26 cellular contexts compared by ENCODE assay signal in the genomic region with DNA sequence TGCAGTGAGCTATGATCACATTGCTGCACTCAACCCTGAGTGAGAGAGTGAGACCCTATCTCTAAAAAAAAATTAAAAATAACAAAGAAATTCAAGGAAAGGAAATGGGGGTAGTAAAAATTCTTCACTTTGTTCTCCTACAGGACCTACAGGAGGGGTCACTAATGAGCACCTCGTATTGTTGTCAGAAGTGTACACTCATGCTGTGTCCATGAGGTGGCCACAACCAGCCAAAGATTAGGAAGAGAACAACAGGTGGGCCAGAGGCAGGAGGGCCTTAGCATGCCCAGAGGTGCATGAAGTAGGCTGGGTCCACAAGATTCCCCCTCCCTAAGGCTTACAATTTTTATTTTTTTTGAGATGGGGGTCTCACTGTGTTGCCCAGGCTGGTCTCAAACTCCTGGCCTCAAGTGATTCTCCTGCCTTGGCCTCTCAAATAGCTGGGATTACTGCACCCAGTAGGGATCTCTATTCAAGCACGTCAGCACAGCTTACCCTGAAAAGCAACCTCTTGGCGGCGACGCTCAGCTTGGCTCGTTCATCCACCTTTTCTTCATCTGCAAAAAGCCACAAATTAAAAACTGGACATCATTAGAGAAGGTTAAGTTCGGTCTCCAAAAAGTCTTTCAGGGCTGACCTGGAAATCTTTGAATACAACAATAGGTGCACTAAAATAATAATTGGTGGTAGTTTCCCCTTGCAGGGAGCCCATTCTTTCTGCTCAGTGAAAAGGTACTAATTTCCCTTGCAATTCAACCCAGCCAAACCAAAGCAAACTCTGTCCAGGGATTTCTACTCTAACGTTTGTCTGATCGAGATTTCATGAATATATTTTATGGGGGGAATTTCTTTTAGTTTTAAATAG.
DNase-seq lines count a peak whose midpoint lies in the region; ATAC-seq, FAIRE-seq and TF ChIP-seq lines count a peak whose summit lies in the region.
"Had no signal": no experiment of that assay in that cellular context is flagged by ENCODE, and none has a peak within 500 bp of the region (broad histone marks: within the 10 kb centered on the region; RNA-seq: fewer than 3 reads in every experiment).

No MANE protein-coding gene starts in this region.

- no peak for TF ChIP-seq RAD21 in HepG2 (CRISPR knock-in tag; IDR thresholded peaks at IDR 0.05)

- H3K36me3 ChIP-seq in HepG2 (replicated peaks in 1 of 2; ENCODE audit: control insufficient read depth in 1 of 2, insufficient read depth in 2 of 2, low read length in 2 of 2) (peaks cover 2 to 3% of the 10 kb centered on the region in 2 experiments; a peak in 3 of 5 replicates), right lobe of liver (peaks cover 0 to 3% (median 0%) of the 10 kb centered on the region in 4 donors), neural progenitor cell (no peaks in the 10 kb centered on the region), suprapubic skin (peaks cover 50% of the 10 kb centered on the region), kidney (ENCODE audit: control insufficient read depth in 1 of 2, insufficient read depth in 2 of 2, low read length in 2 of 2) (no peaks in the 10 kb centered on the region)

- H3K4me3 ChIP-seq in HepG2 (replicated peaks in 1 of 3; ENCODE audit: insufficient read depth in 1 of 3, low read depth in 2 of 3, low read length in 3 of 3): no peak overlapping the region
- H3K4me3 ChIP-seq in right lobe of liver: no peak overlapping the region
- no peak overlapping the region for H3K4me3 ChIP-seq in neural progenitor cell
- no peak overlapping the region for H3K4me3 ChIP-seq in suprapubic skin
- no peak overlapping the region for H3K4me3 ChIP-seq in kidney (ENCODE audit: low read length in 2 of 2)
- H3K4me3 ChIP-seq: body of pancreas, lower lobe of right lung, mucosa of descending colon, testis had no signal

- in situ Hi-C loops in HepG2 (cut with HindIII; ENCODE audit: extremely low pct_ligation_motif_present, low pct_unique_long_range_greater_than_20kb): no loop called here

- peaks cover 13% of the 10 kb centered on the region for H3K36me3 Mint-ChIP-seq in neural progenitor cell
- peaks cover 73% of the 10 kb centered on the region for H3K36me3 Mint-ChIP-seq in CD4-positive, alpha-beta T cell (ENCODE audit: low read depth)
- H3K36me3 Mint-ChIP-seq: IgD-negative memory B cell had no signal

- DNase-seq in HepG2 (ENCODE audit: low spot score) (no peak), right lobe of liver (no peak), astrocyte of the hippocampus (ENCODE audit: low read depth, low spot score) (peak; percentile 59), neural progenitor cell (ENCODE audit: low spot score) (peak; percentile 15), suprapubic skin (ENCODE audit: low spot score in 2 of 2) (no peak), kidney (no peak)
- no peak for DNase-seq in CD4-positive, alpha-beta T cell
- DNase-seq: activated CD4-positive, alpha-beta T cell treated with anti-CD3 and anti-CD28 coated beads, Interleukin-2, amount 10 ng/mL, durations not matched to agents 24 days and 14 days; activated naive CD4-positive, alpha-beta T cell; activated T-cell treated with anti-CD3 and anti-CD28 coated beads, Interleukin-2, amount 50 U/mL, for 4 hours; body of pancreas; CD8-positive, alpha-beta T cell; DMS153; effector CD4-positive, alpha-beta T cell; lower lobe of right lung; mucosa of descending colon; NCI-H446 treated with DMSO at 0.1 percent for 48 hours; SHP77 treated with DMSO at 0.1 percent for 48 hours; stimulated activated naive CD4-positive, alpha-beta T cell treated with Interleukin-2 at 50 U/mL for 16 hours; testis had no signal

- peaks cover 39% of the 10 kb centered on the region for H3K4me1 Mint-ChIP-seq in neural progenitor cell
- peaks cover 2% of the 10 kb centered on the region for H3K4me1 Mint-ChIP-seq in CD4-positive, alpha-beta T cell (ENCODE audit: low read depth)
- H3K4me1 Mint-ChIP-seq: activated CD4-positive, alpha-beta T cell treated with anti-CD3 and anti-CD28 coated beads, Interleukin-2, amount 10 ng/mL, durations not matched to agents 24 days and 14 days; IgD-negative memory B cell had no signal

- TF ChIP-seq CTCF in HepG2 (CRISPR knock-in tag; IDR thresholded peaks at IDR 0.05): peak; percentile 7; the same call in 1 of the 2 replicates
- no peak for TF ChIP-seq CTCF in right lobe of liver (IDR thresholded peaks at IDR 0.05)
- no peak for TF ChIP-seq CTCF in neural progenitor cell (IDR thresholded peaks at IDR 0.05)
- no peak for TF ChIP-seq CTCF in suprapubic skin (IDR thresholded peaks at IDR 0.05)
- no peak for TF ChIP-seq CTCF in CD4-positive, alpha-beta T cell (IDR thresholded peaks at IDR 0.05)
- TF ChIP-seq CTCF in kidney (IDR thresholded peaks at IDR 0.05; ENCODE audit: borderline replicate concordance, extremely low read depth, insufficient read depth): no peak

- no peaks in the 10 kb centered on the region for H3K9me3 Mint-ChIP-seq in neural progenitor cell
- H3K9me3 Mint-ChIP-seq in CD4-positive, alpha-beta T cell: no peaks in the 10 kb centered on the region
- H3K9me3 Mint-ChIP-seq: activated CD4-positive, alpha-beta T cell treated with anti-CD3 and anti-CD28 coated beads, Interleukin-2, amount 10 ng/mL, durations not matched to agents 24 days and 14 days; activated T-cell treated with anti-CD3 and anti-CD28 coated beads, Interleukin-2, amount 50 U/mL, for 4 hours; CD8-positive, alpha-beta T cell; IgD-negative memory B cell; T-helper 2 cell treated with Interferon-gamma antibody and Interleukin-4, amounts not matched to agents 5 μg/mL and 100 μg/mL, for 36 hours had no signal

- no peaks in the 10 kb centered on the region for H4K20me1 ChIP-seq in HepG2 (ENCODE audit: insufficient read depth, low read length)
- H4K20me1 ChIP-seq in neural progenitor cell (ENCODE audit: low read depth): no peaks in the 10 kb centered on the region

- CTCF ChIA-PET in HepG2 (lab: Yijun Ruan, JAX; ENCODE audit: low intra/inter-chr PET ratio, low total read pairs): interaction anchor here (0.6 kb wide), 1 partner anchor 59 kb away, joined by 3 read pairs; no protein-coding TSS in a partner anchor
- CTCF ChIA-PET in CD4-positive, alpha-beta T cell (lab: Charles Lee): no interaction called here

- H3K27me3 Mint-ChIP-seq in neural progenitor cell (ENCODE audit: insufficient read depth, low read depth): peaks cover 6% of the 10 kb centered on the region
- no peaks in the 10 kb centered on the region for H3K27me3 Mint-ChIP-seq in CD4-positive, alpha-beta T cell
- H3K27me3 Mint-ChIP-seq: activated CD4-positive, alpha-beta T cell treated with anti-CD3 and anti-CD28 coated beads, Interleukin-2, amount 10 ng/mL, durations not matched to agents 24 days and 14 days; IgD-negative memory B cell had no signal

- H3K27ac ChIP-seq in HepG2 (ENCODE audit: extremely low read length, insufficient read depth, low read length): no peak overlapping the region
- H3K27ac ChIP-seq in right lobe of liver: no peak overlapping the region
- H3K27ac ChIP-seq in neural progenitor cell: peak overlapping the region; percentile 85
- H3K27ac ChIP-seq in suprapubic skin: no peak overlapping the region
- H3K27ac ChIP-seq in CD4-positive, alpha-beta T cell (ENCODE audit: low read depth, low read length): no peak overlapping the region
- H3K27ac ChIP-seq in kidney (ENCODE audit: low read depth in 2 of 2, low read length in 2 of 2): no peak overlapping the region
- H3K27ac ChIP-seq: body of pancreas, epithelial cell of prostate, lower lobe of right lung, testis had no signal

- POLR2A ChIA-PET in HepG2 (lab: Yijun Ruan, JAX): no interaction called here
- POLR2A ChIA-PET in CD4-positive, alpha-beta T cell (lab: Charles Lee): interaction anchor here (0.6 kb wide), 1 partner anchor 248 kb away, joined by 3 read pairs; no protein-coding TSS in a partner anchor

- H3K4me3 Mint-ChIP-seq in neural progenitor cell: no peak overlapping the region
- H3K4me3 Mint-ChIP-seq in CD4-positive, alpha-beta T cell: no peak overlapping the region
- H3K4me3 Mint-ChIP-seq: activated CD4-positive, alpha-beta T cell treated with anti-CD3 and anti-CD28 coated beads, Interleukin-2, amount 10 ng/mL, durations not matched to agents 24 days and 14 days; activated T-cell treated with anti-CD3 and anti-CD28 coated beads, Interleukin-2, amount 50 U/mL, for 4 hours; CD8-positive, alpha-beta T cell; IgD-negative memory B cell; T-helper 2 cell treated with Interferon-gamma antibody and Interleukin-4, amounts not matched to agents 5 μg/mL and 100 μg/mL, for 36 hours had no signal

- FAIRE-seq in HepG2 (lab: Jason Lieb, UNC) (no peak), kidney (lab: Jason Lieb, UNC) (no peak)
- FAIRE-seq: H54, keratinocyte had no signal

- ATAC-seq in HepG2 (peak; percentile 64), right lobe of liver (no peak), HG03039 (IDR thresholded peaks at IDR 0.05; ENCODE audit: unreplicated experiment) (no peak)
- no peak for ATAC-seq in CD4-positive, alpha-beta T cell (ENCODE audit: poor library complexity)
- ATAC-seq: activated T-cell treated with anti-CD3 and anti-CD28 coated beads, Interleukin-2, amount 50 U/mL, for 4 hours; body of pancreas; CD8-positive, alpha-beta T cell; lower lobe of right lung; mucosa of descending colon had no signal

- H3K4me1 ChIP-seq in HepG2 (ENCODE audit: insufficient read depth, low read length) (peaks cover 19% of the 10 kb centered on the region), right lobe of liver (peaks cover 0 to 3% (median 0%) of the 10 kb centered on the region in 4 donors), neural progenitor cell (peaks cover 25% of the 10 kb centered on the region), suprapubic skin (peaks cover 7% of the 10 kb centered on the region), kidney (ENCODE audit: control insufficient read depth in 1 of 2, insufficient read depth in 1 of 2, low read depth in 1 of 2, low read length in 2 of 2) (no peaks in the 10 kb centered on the region)

- H2AFZ ChIP-seq in HepG2 (ENCODE audit: low read length) (no peak overlapping the region), neural progenitor cell (replicated peaks) (no peak overlapping the region)

- no peak for TF ChIP-seq EP300 in HepG2 (IDR thresholded peaks at IDR 0.05; ENCODE audit: low read depth in 2 of 2, low read length in 2 of 2)
- TF ChIP-seq EP300 in HepG2 (CRISPR knock-in tag; IDR thresholded peaks at IDR 0.05; ENCODE audit: borderline replicate concordance): no peak
- TF ChIP-seq EP300 in suprapubic skin (IDR thresholded peaks at IDR 0.05): no peak

- 94% methylated on average over 9 of the region's 9 CpGs for WGBS in HepG2 (ENCODE audit: low lambda C conversion rate)
- 78% methylated on average over 9 of the region's 9 CpGs for WGBS in right lobe of liver (ENCODE audit: insufficient coverage, low coverage, low lambda C conversion rate, missing lambda C conversion rate)
- 84% methylated on average over 9 of the region's 9 CpGs for WGBS in suprapubic skin

- no peaks in the 10 kb centered on the region for H3K79me2 ChIP-seq in HepG2 (ENCODE audit: insufficient read depth, low read length)
- H3K79me2 ChIP-seq in neural progenitor cell (ENCODE audit: low read depth): no peaks in the 10 kb centered on the region

- H3K4me2 ChIP-seq in HepG2 (ENCODE audit: low read depth, low read length) (no peak overlapping the region), neural progenitor cell (peak overlapping the region; percentile 51)

- intact Hi-C loops in HepG2 (cut with micrococcal nuclease; ENCODE audit: unreplicated experiment) (no loop called here), right lobe of liver (cut with DNase I) (no loop called here), kidney (cut with DNase I) (no loop called here)
- intact Hi-C loops in CD4-positive, alpha-beta T cell (cut with DNase I, micrococcal nuclease): no loop called here

- H3K27ac Mint-ChIP-seq in neural progenitor cell: peak overlapping the region; percentile 19
- H3K27ac Mint-ChIP-seq in CD4-positive, alpha-beta T cell: no peak overlapping the region
- H3K27ac Mint-ChIP-seq: activated CD4-positive, alpha-beta T cell treated with anti-CD3 and anti-CD28 coated beads, Interleukin-2, amount 10 ng/mL, durations not matched to agents 24 days and 14 days; CD8-positive, alpha-beta T cell; T-helper 2 cell treated with Interferon-gamma antibody and Interleukin-4, amounts not matched to agents 5 μg/mL and 100 μg/mL, for 36 hours had no signal

- peaks cover 24% of the 10 kb centered on the region for H3F3A ChIP-seq in neural progenitor cell (ENCODE audit: low read depth)

- no TSS peak for BruUV-seq in HepG2 (replicated peaks; lab: Mats Ljungman, UMichigan)

- H3K27me3 ChIP-seq in HepG2 (ENCODE audit: control insufficient read depth in 1 of 2, insufficient read depth in 2 of 2, low read length in 2 of 2) (no peaks in the 10 kb centered on the region), right lobe of liver (no peaks in the 10 kb centered on the region), neural progenitor cell (no peaks in the 10 kb centered on the region), suprapubic skin (no peaks in the 10 kb centered on the region)
- H3K27me3 ChIP-seq in CD4-positive, alpha-beta T cell (ENCODE audit: control insufficient read depth, insufficient read depth, low read length): no peaks in the 10 kb centered on the region
- H3K27me3 ChIP-seq: body of pancreas, testis had no signal

- no peaks in the 10 kb centered on the region for H3K9me3 ChIP-seq in HepG2 (ENCODE audit: low read length)
- no peaks in the 10 kb centered on the region for H3K9me3 ChIP-seq in right lobe of liver
- H3K9me3 ChIP-seq in neural progenitor cell (ENCODE audit: low read depth): no peaks in the 10 kb centered on the region
- H3K9me3 ChIP-seq in suprapubic skin: no peaks in the 10 kb centered on the region
- H3K9me3 ChIP-seq in CD4-positive, alpha-beta T cell (ENCODE audit: control insufficient read depth, low read length): no peaks in the 10 kb centered on the region
- no peaks in the 10 kb centered on the region for H3K9me3 ChIP-seq in kidney (ENCODE audit: control insufficient read depth in 1 of 2, low read length in 2 of 2)
- H3K9me3 ChIP-seq: body of pancreas, lower lobe of right lung, mucosa of descending colon, testis had no signal

- TF ChIP-seq POLR2A in HepG2 (IDR thresholded peaks at IDR 0.05; ENCODE audit: insufficient read depth in 1 of 2, low read depth in 2 of 2, low read length in 2 of 2): no peak
- no peak for TF ChIP-seq POLR2A in right lobe of liver (IDR thresholded peaks at IDR 0.05)
- no peak for TF ChIP-seq POLR2A in suprapubic skin (IDR thresholded peaks at IDR 0.05)

- no peak overlapping the region for H3K9ac ChIP-seq in HepG2 (ENCODE audit: insufficient read depth, low read depth, low read length)
- no peak overlapping the region for H3K9ac ChIP-seq in neural progenitor cell
- H3K9ac ChIP-seq in kidney (ENCODE audit: low read length in 2 of 2): no peak overlapping the region

Comparison
In these comparisons a context has a peak if more than half of its experiments do, and no peak if none do; other contexts are left out.
1. DNase-seq: peak in astrocyte of the hippocampus (single experiment) and neural progenitor cell (single experiment); none in HepG2 (single experiment), right lobe of liver (0 of 3), suprapubic skin (0 of 2), CD4-positive, alpha-beta T cell (0 of 10) and kidney (single experiment).